Comparison of ENCODE assay signal across 18 cellular contexts in genomic region chr11:134712228-134713145, GRCh38.
"Had no signal": no experiment of that assay in that cellular context is flagged by ENCODE, and none has a peak within 500 bp of the region (broad histone marks: within the 10 kb centered on the region; RNA-seq: fewer than 3 reads in every experiment).

No MANE protein-coding gene starts in this region.

- H3K27me3 ChIP-seq: ascending aorta, breast epithelium, neutrophil had no signal

- ATAC-seq: activated CD8-positive, alpha-beta memory T cell treated with anti-CD3 and anti-CD28 coated beads, Interleukin-2, amount 10 ng/mL, durations not matched to agents 7 days and 5 days; heart left ventricle; left colon had no signal

- H3K4me1 ChIP-seq: ascending aorta, breast epithelium, heart left ventricle, lower lobe of right lung, parathyroid adenoma had no signal

- H3K27ac ChIP-seq: ascending aorta, breast epithelium, epithelial cell of prostate, heart left ventricle, lower lobe of right lung, neutrophil had no signal

- DNase-seq: activated CD4-positive, alpha-beta T cell treated with anti-CD3 and anti-CD28 coated beads for 1 hour; activated CD4-positive, alpha-beta T cell treated with anti-CD3 and anti-CD28 coated beads, Interleukin-2, amount 50 U/mL, for 48 hours; activated CD8-positive, alpha-beta memory T cell treated with anti-CD3 and anti-CD28 coated beads, Interleukin-2, amount 10 ng/mL, durations not matched to agents 7 days and 5 days; activated naive CD4-positive, alpha-beta T cell treated with anti-CD3 and anti-CD28 coated beads, Interleukin-2, amount 10 ng/mL, durations not matched to agents 7 days and 5 days; activated T-cell treated with anti-CD3 and anti-CD28 coated beads, Interleukin-2, amount 50 U/mL, for 24 hours; dermis blood vessel endothelial cell; heart left ventricle; left colon; lower lobe of right lung; midbrain; stimulated activated naive CD4-positive, alpha-beta T cell; T-helper 1 cell; T1000 had no signal

- H3K36me3 ChIP-seq: ascending aorta, breast epithelium, heart left ventricle, lower lobe of right lung, neutrophil had no signal

- H3K4me3 ChIP-seq: ascending aorta, breast epithelium, heart left ventricle, lower lobe of right lung had no signal

- H3K9me3 ChIP-seq: ascending aorta, breast epithelium, heart left ventricle, lower lobe of right lung, neutrophil had no signal
